Comparison of ENCODE assay signal across 20 cellular contexts in genomic region chr11:94849836-94850235, GRCh38.
DNase-seq lines count a peak whose midpoint lies in the region; ATAC-seq and TF ChIP-seq lines count a peak whose summit lies in the region.
"Had no signal": no experiment of that assay in that cellular context is flagged by ENCODE, and none has a peak within 500 bp of the region (broad histone marks: within the 10 kb centered on the region; RNA-seq: fewer than 3 reads in every experiment).

No MANE protein-coding gene starts in this region.

- no TSS peak for BruUV-seq in Caco-2 (replicated peaks; lab: Mats Ljungman, UMichigan)

- 0 out of 2 replicates have a peak overlapping the region, but pooled peaks have one; percentile 16 for H3K27ac Mint-ChIP-seq in WTC11
- H3K27ac Mint-ChIP-seq in Caco-2 (ENCODE audit: unreplicated experiment): no peak overlapping the region
- H3K27ac Mint-ChIP-seq in immature natural killer cell: no peak overlapping the region
- H3K27ac Mint-ChIP-seq: activated CD4-positive, alpha-beta T cell treated with anti-CD3 and anti-CD28 coated beads, Interleukin-2, amount 10 ng/mL, durations not matched to agents 7 days and 5 days; dendritic cell treated with granulocyte-macrophage colony-stimulating factor and Interleukin-4, amounts not matched to agents 40 ng/mL and 50 ng/mL, for 4 days; neural progenitor cell had no signal

- H3K27me3 Mint-ChIP-seq in WTC11 (ENCODE audit: low read depth): no peaks in the 10 kb centered on the region
- H3K27me3 Mint-ChIP-seq in Caco-2 (ENCODE audit: insufficient read depth, unreplicated experiment): no peaks in the 10 kb centered on the region
- H3K27me3 Mint-ChIP-seq in immature natural killer cell (ENCODE audit: low read depth in 3 of 3): peaks cover 0 to 5% (median 5%) of the 10 kb centered on the region in 3 donors
- H3K27me3 Mint-ChIP-seq: activated CD4-positive, alpha-beta T cell treated with anti-CD3 and anti-CD28 coated beads, Interleukin-2, amount 10 ng/mL, durations not matched to agents 7 days and 5 days; dendritic cell treated with granulocyte-macrophage colony-stimulating factor and Interleukin-4, amounts not matched to agents 40 ng/mL and 50 ng/mL, for 4 days had no signal

- H3K27ac ChIP-seq in left ventricle myocardium inferior (replicated peaks) (no peak overlapping the region), right atrium auricular region (no peak overlapping the region), uterus (peak overlapping the region in 1 of 2 donors; percentile 2)
- H3K27ac ChIP-seq: neural progenitor cell had no signal

- H3K36me3 ChIP-seq in left ventricle myocardium inferior (peaks cover 59% of the 10 kb centered on the region), right atrium auricular region (peaks cover 48% of the 10 kb centered on the region), uterus (no peaks in the 10 kb centered on the region), Caco-2 (ENCODE audit: control insufficient read depth, insufficient read depth, low read length) (peaks cover 6% of the 10 kb centered on the region; the same call in 1 of the 2 replicates)
- H3K36me3 ChIP-seq: neural progenitor cell had no signal

- H3K4me1 Mint-ChIP-seq in WTC11 (no peaks in the 10 kb centered on the region), Caco-2 (ENCODE audit: low read depth, unreplicated experiment) (peaks cover 5% of the 10 kb centered on the region), immature natural killer cell (no peaks in the 10 kb centered on the region)
- H3K4me1 Mint-ChIP-seq: activated CD4-positive, alpha-beta T cell treated with anti-CD3 and anti-CD28 coated beads, Interleukin-2, amount 10 ng/mL, durations not matched to agents 7 days and 5 days; neural progenitor cell had no signal

- H3K9me3 Mint-ChIP-seq in WTC11 (no peaks in the 10 kb centered on the region), Caco-2 (ENCODE audit: unreplicated experiment) (no peaks in the 10 kb centered on the region), immature natural killer cell (no peaks in the 10 kb centered on the region)
- H3K9me3 Mint-ChIP-seq: activated CD4-positive, alpha-beta T cell treated with anti-CD3 and anti-CD28 coated beads, Interleukin-2, amount 10 ng/mL, durations not matched to agents 7 days and 5 days; dendritic cell treated with granulocyte-macrophage colony-stimulating factor and Interleukin-4, amounts not matched to agents 40 ng/mL and 50 ng/mL, for 4 days; neural progenitor cell had no signal

- intact Hi-C loops in left ventricle myocardium inferior (cut with micrococcal nuclease): no loop called here
- intact Hi-C loops in uterus (cut with DNase I; ENCODE audit: low total_unique reads): no loop called here
- intact Hi-C loops in Caco-2 (cut with micrococcal nuclease; ENCODE audit: unreplicated experiment): no loop called here

- H3K4me3 ChIP-seq in left ventricle myocardium inferior (no peak overlapping the region), right atrium auricular region (no peak overlapping the region), fibroblast of villous mesenchyme (ENCODE audit: low read depth, low read length) (no peak overlapping the region), uterus (no peak overlapping the region), Caco-2 (ENCODE audit: low read depth, low read length) (no peak overlapping the region)
- H3K4me3 ChIP-seq: heart right ventricle, neural progenitor cell, stomach had no signal

- H3K9me3 ChIP-seq in left ventricle myocardium inferior (replicated peaks) (no peaks in the 10 kb centered on the region), right atrium auricular region (no peaks in the 10 kb centered on the region), uterus (no peaks in the 10 kb centered on the region), Caco-2 (no peaks in the 10 kb centered on the region)
- H3K9me3 ChIP-seq: heart right ventricle, stomach had no signal

- TF ChIP-seq POLR2A in uterus (IDR thresholded peaks at IDR 0.05): no peak

- H3K27me3 ChIP-seq in left ventricle myocardium inferior (ENCODE audit: low read depth): no peaks in the 10 kb centered on the region
- H3K27me3 ChIP-seq in right atrium auricular region: no peaks in the 10 kb centered on the region
- no peaks in the 10 kb centered on the region for H3K27me3 ChIP-seq in uterus
- H3K27me3 ChIP-seq in Caco-2 (replicated peaks; ENCODE audit: control insufficient read depth, insufficient read depth, low read length): no peaks in the 10 kb centered on the region
- H3K27me3 ChIP-seq: heart right ventricle, neural progenitor cell, stomach had no signal

- ATAC-seq in WTC11: no peak
- ATAC-seq in HG02642 (IDR thresholded peaks at IDR 0.05; ENCODE audit: poor library complexity, unreplicated experiment): no peak

- H3K4me3 Mint-ChIP-seq in WTC11 (no peak overlapping the region), Caco-2 (ENCODE audit: unreplicated experiment) (no peak overlapping the region), immature natural killer cell (no peak overlapping the region)
- H3K4me3 Mint-ChIP-seq: activated CD4-positive, alpha-beta T cell treated with anti-CD3 and anti-CD28 coated beads, Interleukin-2, amount 10 ng/mL, durations not matched to agents 7 days and 5 days; dendritic cell treated with granulocyte-macrophage colony-stimulating factor and Interleukin-4, amounts not matched to agents 40 ng/mL and 50 ng/mL, for 4 days; neural progenitor cell had no signal

- DNase-seq in left ventricle myocardium inferior (peak; percentile 31), right atrium auricular region (ENCODE audit: low spot score) (no peak), WTC11 (ENCODE audit: low spot score) (no peak), fibroblast of villous mesenchyme (ENCODE audit: low read depth) (peak; percentile 50), uterus (peak; percentile 35 to 55), Caco-2 (no peak), immature natural killer cell (no peak)
- DNase-seq: activated CD4-positive, alpha-beta T cell treated with anti-CD3 and anti-CD28 coated beads, Interleukin-2, amount 10 ng/mL, durations not matched to agents 7 days and 5 days; activated gamma-delta T cell treated with Interleukin-2 at 50 U/mL for 16 hours; anterior cingulate cortex; erythroblast; kidney; midbrain; MM.1S; NCI-H2029; stomach had no signal

- POLR2A ChIA-PET in WTC11 (lab: Charles Lee): no interaction called here
- POLR2A ChIA-PET in Caco-2 (lab: Charles Lee): no interaction called here

- TF ChIP-seq CTCF in left ventricle myocardium inferior (IDR thresholded peaks at IDR 0.05; ENCODE audit: borderline replicate concordance) (no peak), right atrium auricular region (IDR thresholded peaks at IDR 0.05) (no peak), WTC11 (IDR thresholded peaks at IDR 0.05) (no peak), fibroblast of villous mesenchyme (IDR thresholded peaks at IDR 0.05; ENCODE audit: insufficient read depth, low read depth, low read length) (no peak), uterus (IDR thresholded peaks at IDR 0.05) (no peak), Caco-2 (IDR thresholded peaks at IDR 0.05; ENCODE audit: insufficient read depth in 1 of 2, low read depth in 1 of 2, low read length in 1 of 2, severe bottlenecking in 1 of 2, unreplicated experiment in 1 of 2) (no peak)

- H3K36me3 Mint-ChIP-seq in WTC11: peaks cover 43% of the 10 kb centered on the region
- peaks cover 51% of the 10 kb centered on the region for H3K36me3 Mint-ChIP-seq in Caco-2 (ENCODE audit: insufficient read depth, unreplicated experiment)
- H3K36me3 Mint-ChIP-seq in immature natural killer cell: peaks cover 10 to 24% (median 21%) of the 10 kb centered on the region in 3 donors

- H3K4me1 ChIP-seq in left ventricle myocardium inferior: peaks cover 25% of the 10 kb centered on the region
- H3K4me1 ChIP-seq in right atrium auricular region: peaks cover 0 to 32% of the 10 kb centered on the region in 2 donors
- H3K4me1 ChIP-seq in uterus: no peaks in the 10 kb centered on the region
- no peaks in the 10 kb centered on the region for H3K4me1 ChIP-seq in Caco-2
- H3K4me1 ChIP-seq: neural progenitor cell had no signal

- CTCF ChIA-PET in WTC11 (lab: Charles Lee) (no interaction called here), Caco-2 (lab: Charles Lee) (no interaction called here)

TF ChIP-seq in WTC11, 78 proteins besides CTCF, POLR2A, EP300 and RAD21 (continues in another document):
- no peak for TF ChIP-seq SP1 (CRISPR knock-in tag; conservative IDR thresholded peaks at IDR 0.05)
- no peak for TF ChIP-seq CBFB (CRISPR knock-in tag; IDR thresholded peaks at IDR 0.05; ENCODE audit: low read depth)
- no peak for TF ChIP-seq ZNF416 (CRISPR knock-in tag; IDR thresholded peaks at IDR 0.05)
- no peak for TF ChIP-seq ZNF671 (CRISPR knock-in tag; IDR thresholded peaks at IDR 0.05)
- no peak for TF ChIP-seq ZNF317 (CRISPR knock-in tag; IDR thresholded peaks at IDR 0.05; ENCODE audit: borderline replicate concordance, low read depth)
- TF ChIP-seq ZNF121 (CRISPR knock-in tag; IDR thresholded peaks at IDR 0.05): no peak
- TF ChIP-seq, protein P1, sequence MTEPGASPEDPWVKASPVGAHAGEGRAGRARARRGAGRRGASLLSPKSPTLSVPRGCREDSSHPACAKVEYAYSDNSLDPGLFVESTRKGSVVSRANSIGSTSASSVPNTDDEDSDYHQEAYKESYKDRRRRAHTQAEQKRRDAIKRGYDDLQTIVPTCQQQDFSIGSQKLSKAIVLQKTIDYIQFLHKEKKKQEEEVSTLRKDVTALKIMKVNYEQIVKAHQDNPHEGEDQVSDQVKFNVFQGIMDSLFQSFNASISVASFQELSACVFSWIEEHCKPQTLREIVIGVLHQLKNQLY (CRISPR knock-in tag; IDR thresholded peaks at IDR 0.05): no peak
- TF ChIP-seq ATF6 (CRISPR knock-in tag; IDR thresholded peaks at IDR 0.05): no peak

Comparison
In these comparisons a context has a peak if more than half of its experiments do, and no peak if none do; other contexts are left out.
1. DNase-seq: peak in left ventricle myocardium inferior (single experiment), fibroblast of villous mesenchyme (single experiment) and uterus (2 of 2); none in right atrium auricular region (single experiment), WTC11 (single experiment), Caco-2 (0 of 2) and immature natural killer cell (0 of 3).